In genomic region chr6:170067923-170068360, GRCh38 we compare ENCODE assay signal across 1 cellular context.
TF ChIP-seq lines count a peak whose summit lies in the region.

No MANE protein-coding gene starts in this region.

TF ChIP-seq in SK-N-SH treated with all-trans-retinoic acid at 6 μM for 48 hours, 23 proteins besides CTCF, POLR2A, EP300 and RAD21 (continued from another document):
- no peak for TF ChIP-seq POU6F1 (CRISPR knock-in tag; IDR thresholded peaks at IDR 0.05; ENCODE audit: borderline replicate concordance, low read depth)
TF ChIP-seq in SK-N-SH treated with all-trans-retinoic acid at 6 μM for 48 hours: peak in this region for 0.
